2 cellular contexts compared by ENCODE assay signal in genomic region chr11:1943977-1944376, GRCh38.
TF ChIP-seq lines count a peak whose summit lies in the region.

No MANE protein-coding gene starts in this region.

TF ChIP-seq in HepG2, 621 proteins besides CTCF, POLR2A, EP300 and RAD21:
- TF ChIP-seq TRIM22 (IDR thresholded peaks at IDR 0.05) (no peak), ZBTB46 (CRISPR knock-in tag; IDR thresholded peaks at IDR 0.05; ENCODE audit: borderline replicate concordance) (no peak), ZKSCAN8 (CRISPR knock-in tag; IDR thresholded peaks at IDR 0.05; ENCODE audit: borderline replicate concordance) (no peak), ZFY (CRISPR knock-in tag; IDR thresholded peaks at IDR 0.05) (no peak), ZNF691 (CRISPR knock-in tag; IDR thresholded peaks at IDR 0.05; ENCODE audit: borderline replicate concordance, low read depth) (no peak)

TF ChIP-seq in WTC11, 78 proteins besides CTCF, POLR2A, EP300 and RAD21:
- TF ChIP-seq SMAD4 (CRISPR knock-in tag; IDR thresholded peaks at IDR 0.05), result no peak
